In the genomic region with DNA sequence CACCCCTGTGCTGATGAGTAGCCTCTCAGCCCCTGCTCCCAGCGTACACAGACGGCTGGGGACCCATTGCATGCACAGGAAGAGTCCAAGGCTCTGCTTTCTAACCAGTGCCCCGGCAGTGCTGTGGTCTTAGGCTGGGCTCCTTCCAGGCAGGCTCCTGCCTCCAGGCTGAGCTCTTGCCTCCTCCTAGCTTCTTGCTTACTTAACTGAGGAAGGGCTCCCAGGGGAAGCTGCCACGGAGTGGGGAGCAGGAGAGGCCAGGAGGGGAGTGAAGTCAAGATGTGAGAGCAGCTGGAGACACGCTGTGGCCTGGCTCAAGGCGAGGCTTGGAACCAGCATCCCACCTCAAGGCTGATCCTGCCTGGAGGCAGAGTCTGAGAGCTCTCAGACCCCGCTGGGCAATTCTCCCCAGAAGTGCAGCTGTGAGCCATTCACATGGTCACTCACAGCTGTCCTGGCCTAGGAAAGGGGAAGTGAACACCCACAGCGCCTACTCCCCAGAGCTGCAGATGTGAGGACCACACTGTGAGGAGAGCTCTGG, we compare ENCODE assay signal across 1 cellular context.
TF ChIP-seq lines count a peak whose summit lies in the region.

No MANE protein-coding gene starts in this region.

TF ChIP-seq in IMR-90, 13 proteins besides CTCF, POLR2A, EP300 and RAD21 (continued from another document):
- no peak for TF ChIP-seq RCOR1 (IDR thresholded peaks at IDR 0.05; ENCODE audit: insufficient replicate concordance, low read length)
